15 cellular contexts compared by ENCODE assay signal in genomic region chr2:121006783-121007489, GRCh38.
DNase-seq lines count a peak whose midpoint lies in the region; ATAC-seq and TF ChIP-seq lines count a peak whose summit lies in the region.
"Had no signal": no experiment of that assay in that cellular context is flagged by ENCODE, and none has a peak within 500 bp of the region (broad histone marks: within the 10 kb centered on the region; RNA-seq: fewer than 3 reads in every experiment).

No MANE protein-coding gene starts in this region.

- WGBS in endodermal cell (ENCODE audit: insufficient coverage in 1 of 2, insufficient read length in 1 of 2), 2 experiments, result 83 to 87% methylated on average over 4 to 10 of the region's 10 CpGs
- 91% methylated on average over 10 of the region's 10 CpGs for WGBS in suprapubic skin

- no peak overlapping the region for H3K27ac ChIP-seq in endodermal cell (ENCODE audit: low read depth, low read length)
- no peak overlapping the region for H3K27ac ChIP-seq in suprapubic skin
- H3K27ac ChIP-seq: 22Rv1, C4-2B had no signal

- no peak for TF ChIP-seq EP300 in suprapubic skin (IDR thresholded peaks at IDR 0.05)

- ATAC-seq in left lobe of liver, result no peak
- no peak for ATAC-seq in GM19324 (IDR thresholded peaks at IDR 0.05; ENCODE audit: low FRiP score, unreplicated experiment)
- ATAC-seq: A549, GM23338 had no signal

- H3K4me1 ChIP-seq in endodermal cell (ENCODE audit: control insufficient read depth, insufficient read depth, low read length) (no peaks in the 10 kb centered on the region), suprapubic skin (peaks cover 8% of the 10 kb centered on the region)
- H3K4me1 ChIP-seq: A549 had no signal

- TF ChIP-seq CTCF in endodermal cell (conservative IDR thresholded peaks at IDR 0.05) (no peak), suprapubic skin (IDR thresholded peaks at IDR 0.05) (no peak), MCF 10A (IDR thresholded peaks at IDR 0.05; ENCODE audit: unreplicated experiment) (no peak)

- H3K36me3 ChIP-seq in endodermal cell (ENCODE audit: control insufficient read depth, insufficient read depth, low read length) (no peaks in the 10 kb centered on the region), suprapubic skin (no peaks in the 10 kb centered on the region)

- H3K9me3 ChIP-seq in endodermal cell (ENCODE audit: control insufficient read depth, low read length) (no peaks in the 10 kb centered on the region), suprapubic skin (peaks cover 3% of the 10 kb centered on the region)

- H3K4me1 Mint-ChIP-seq in T-helper 2 cell treated with Interferon-gamma antibody and Interleukin-4, amounts not matched to agents 5 μg/mL and 100 μg/mL, for 36 hours (ENCODE audit: low read depth), result no peaks in the 10 kb centered on the region
- H3K4me1 Mint-ChIP-seq in endodermal cell, result peaks cover 12% of the 10 kb centered on the region
- peaks cover 12% of the 10 kb centered on the region for H3K4me1 Mint-ChIP-seq in MCF 10A (ENCODE audit: insufficient read depth, unreplicated experiment)

- H3K9ac ChIP-seq in endodermal cell (ENCODE audit: extremely low read depth, low read length, poor library complexity, severe bottlenecking), result no peak overlapping the region

- H3K4me3 ChIP-seq in endodermal cell (ENCODE audit: low read length), result no peak overlapping the region
- no peak overlapping the region for H3K4me3 ChIP-seq in suprapubic skin
- H3K4me3 ChIP-seq: A549, GM23338 had no signal

- no peak for TF ChIP-seq POLR2A in suprapubic skin (IDR thresholded peaks at IDR 0.05)

- H3K4me3 Mint-ChIP-seq in T-helper 2 cell treated with Interferon-gamma antibody and Interleukin-4, amounts not matched to agents 5 μg/mL and 100 μg/mL, for 36 hours, result no peak overlapping the region
- H3K4me3 Mint-ChIP-seq in endodermal cell, result no peak overlapping the region
- H3K4me3 Mint-ChIP-seq in MCF 10A (ENCODE audit: unreplicated experiment), result no peak overlapping the region
- H3K4me3 Mint-ChIP-seq: CD4-positive, alpha-beta T cell; GM23338 had no signal

- peak; percentile 2 for DNase-seq in T-helper 2 cell treated with Interferon-gamma antibody and Interleukin-4, amounts not matched to agents 5 μg/mL and 100 μg/mL, for 36 hours (ENCODE audit: low spot score)
- no peak for DNase-seq in T-helper 2 cell
- peak; percentile 35 for DNase-seq in endodermal cell
- peak; percentile 24 for DNase-seq in left lobe of liver (ENCODE audit: low spot score)
- DNase-seq in suprapubic skin (ENCODE audit: low spot score in 2 of 2), result no peak
- DNase-seq in MCF 10A (ENCODE audit: unreplicated experiment), result no peak
- DNase-seq: AML-193; Caco-2; CD4-positive, alpha-beta T cell; HCEC 1CT had no signal

- POLR2A ChIA-PET in MCF 10A (lab: Yijun Ruan, JAX), result interaction anchor here (0.9 kb wide), 1 partner anchor 26 kb away, joined by 3 read pairs; no protein-coding TSS in a partner anchor

- no peaks in the 10 kb centered on the region for H3K9me3 Mint-ChIP-seq in T-helper 2 cell treated with Interferon-gamma antibody and Interleukin-4, amounts not matched to agents 5 μg/mL and 100 μg/mL, for 36 hours
- peaks cover 3% of the 10 kb centered on the region for H3K9me3 Mint-ChIP-seq in endodermal cell
- H3K9me3 Mint-ChIP-seq in MCF 10A (ENCODE audit: unreplicated experiment), result peaks cover 18% of the 10 kb centered on the region

- no peaks in the 10 kb centered on the region for H3K36me3 Mint-ChIP-seq in T-helper 2 cell treated with Interferon-gamma antibody and Interleukin-4, amounts not matched to agents 5 μg/mL and 100 μg/mL, for 36 hours (ENCODE audit: low read depth)
- H3K36me3 Mint-ChIP-seq in endodermal cell (ENCODE audit: low read depth) (no peaks in the 10 kb centered on the region), MCF 10A (ENCODE audit: insufficient read depth, unreplicated experiment) (no peaks in the 10 kb centered on the region)

- no peaks in the 10 kb centered on the region for H3K27me3 Mint-ChIP-seq in T-helper 2 cell treated with Interferon-gamma antibody and Interleukin-4, amounts not matched to agents 5 μg/mL and 100 μg/mL, for 36 hours (ENCODE audit: low read depth)
- H3K27me3 Mint-ChIP-seq in endodermal cell (ENCODE audit: insufficient read depth) (peaks cover 52% of the 10 kb centered on the region), MCF 10A (ENCODE audit: insufficient read depth, unreplicated experiment) (no peaks in the 10 kb centered on the region)

- intact Hi-C loops in MCF 10A (cut with micrococcal nuclease), result no loop called here

- H3K27ac Mint-ChIP-seq in T-helper 2 cell treated with Interferon-gamma antibody and Interleukin-4, amounts not matched to agents 5 μg/mL and 100 μg/mL, for 36 hours, result no peak overlapping the region
- H3K27ac Mint-ChIP-seq in endodermal cell (no peak overlapping the region), MCF 10A (ENCODE audit: low read depth, unreplicated experiment) (no peak overlapping the region)
- H3K27ac Mint-ChIP-seq: CD4-positive, alpha-beta T cell; GM23338 had no signal

- CTCF ChIA-PET in MCF 10A (lab: Yijun Ruan, JAX), result interaction anchor here (0.5 to 1.2 kb wide), 2 partner anchors 64 to 95 kb away, joined by 3 read pairs; no protein-coding TSS in a partner anchor

- peaks cover 13% of the 10 kb centered on the region for H3K27me3 ChIP-seq in endodermal cell (ENCODE audit: control insufficient read depth, insufficient read depth, low read length, poor library complexity, severe bottlenecking)
- no peaks in the 10 kb centered on the region for H3K27me3 ChIP-seq in suprapubic skin

- no TSS peak for BruUV-seq in MCF 10A (replicated peaks; lab: Mats Ljungman, UMichigan)

Comparison
In these comparisons a context has a peak if more than half of its experiments do, and no peak if none do; other contexts are left out.
1. DNase-seq: peak in T-helper 2 cell treated with Interferon-gamma antibody and Interleukin-4, amounts not matched to agents 5 μg/mL and 100 μg/mL, for 36 hours (single experiment), endodermal cell (single experiment) and left lobe of liver (single experiment); none in T-helper 2 cell (0 of 5), suprapubic skin (0 of 2) and MCF 10A (single experiment).